ENCODE assay signal across 8 cellular contexts in the genomic region with DNA sequence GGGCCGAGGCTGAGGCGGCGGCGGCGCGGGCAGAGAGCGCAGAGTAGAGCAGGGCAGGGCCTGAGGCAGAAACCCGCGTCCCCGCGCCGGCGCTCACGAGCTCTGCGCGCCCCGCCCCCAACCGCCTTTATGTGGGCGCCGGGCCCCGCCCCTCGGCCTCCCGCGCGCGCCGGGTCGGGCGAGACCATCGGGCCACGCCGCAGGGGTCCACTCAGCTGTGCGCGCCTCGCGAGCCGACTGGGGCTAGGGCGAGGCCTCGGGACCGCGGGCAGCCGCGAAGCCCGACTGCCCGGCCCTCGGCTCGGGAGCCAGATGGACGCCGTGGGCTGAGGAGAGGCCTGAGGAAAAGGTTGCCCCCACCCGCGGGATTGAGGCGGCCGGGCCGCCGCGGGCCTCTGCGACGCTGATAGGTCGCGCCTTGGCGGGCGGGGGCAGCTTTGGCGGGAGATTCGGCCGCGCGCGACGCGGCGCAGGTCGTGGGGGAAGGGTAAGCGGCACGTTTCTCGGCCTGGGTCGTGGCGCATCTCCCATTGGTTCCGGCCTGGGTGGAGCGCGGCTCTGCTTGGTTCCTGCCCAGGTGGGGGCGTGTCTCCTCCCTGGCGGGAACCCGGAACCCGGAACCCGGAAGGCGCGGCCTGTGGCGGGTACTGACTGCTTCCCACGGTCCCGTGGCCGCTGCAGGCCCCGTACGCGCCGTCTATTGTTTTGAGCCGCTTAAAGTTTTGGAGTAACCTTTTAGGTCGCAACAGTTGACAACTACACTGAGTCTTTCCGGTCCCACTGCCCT. TPM values are rescaled to one million over a fixed set of nuclear protein-coding genes. Genes with fewer than 3 reads are reported as not detected.
DNase-seq lines count a peak whose midpoint lies in the region; ATAC-seq and TF ChIP-seq lines count a peak whose summit lies in the region.

Gene SLBP (minus strand): TSS at position 104 of the 787 bp plus-strand sequence. CDS start 131 bp downstream, outside the sequence.

- CTCF ChIA-PET in activated CD4-positive, alpha-beta T cell treated with anti-CD3 and anti-CD28 coated beads, Interleukin-2, amount 10 ng/mL, durations not matched to agents 7 days and 5 days (lab: Charles Lee): interaction anchor here (0.5 to 1.8 kb wide), 7 partner anchors 9 to 706 kb away, joined by 3 to 8 read pairs (median 4); partner anchors contain the start of genes CFAP99, TACC3, TMEM129 and ZFYVE28

- peak within 1 kb of the TSS; percentile 98 for H3K4me3 Mint-ChIP-seq in activated CD4-positive, alpha-beta T cell treated with anti-CD3 and anti-CD28 coated beads, Interleukin-2, amount 10 ng/mL, durations not matched to agents 7 days and 5 days

- peaks cover 66% of the 10 kb centered on the region for H3K4me1 Mint-ChIP-seq in activated CD4-positive, alpha-beta T cell treated with anti-CD3 and anti-CD28 coated beads, Interleukin-2, amount 10 ng/mL, durations not matched to agents 7 days and 5 days

- H3K36me3 Mint-ChIP-seq in activated CD4-positive, alpha-beta T cell treated with anti-CD3 and anti-CD28 coated beads, Interleukin-2, amount 10 ng/mL, durations not matched to agents 7 days and 5 days (ENCODE audit: low read depth): peaks cover 46% of the 10 kb centered on the region

- peak within 1 kb of the TSS; percentile 96 for H3K27ac Mint-ChIP-seq in activated CD4-positive, alpha-beta T cell treated with anti-CD3 and anti-CD28 coated beads, Interleukin-2, amount 10 ng/mL, durations not matched to agents 7 days and 5 days

- no peaks in the 10 kb centered on the region for H3K9me3 Mint-ChIP-seq in activated CD4-positive, alpha-beta T cell treated with anti-CD3 and anti-CD28 coated beads, Interleukin-2, amount 10 ng/mL, durations not matched to agents 7 days and 5 days

- peak within 1 kb of the TSS; percentile 92 to 98 for H3K27ac ChIP-seq in coronary artery

- POLR2A ChIA-PET in activated CD4-positive, alpha-beta T cell treated with anti-CD3 and anti-CD28 coated beads, Interleukin-2, amount 10 ng/mL, durations not matched to agents 7 days and 5 days (lab: Charles Lee): interaction anchor here (0.9 to 1.2 kb wide), 5 partner anchors 9 to 22 kb away, joined by 3 to 7 read pairs (median 3); partner anchors contain the start of genes TACC3 and TMEM129

- DNase-seq in C1 segment of cervical spinal cord (lab: John Stamatoyannopoulos, UW): peak; percentile 50 to 92 (median 86)
- DNase-seq in NCI-H69 (lab: John Stamatoyannopoulos, UW): peak; percentile 96
- DNase-seq in activated CD4-positive, alpha-beta T cell treated with anti-CD3 and anti-CD28 coated beads, Interleukin-2, amount 10 ng/mL, durations not matched to agents 7 days and 5 days: peak; percentile 99
- peak; percentile 97 for DNase-seq in coronary artery (ENCODE audit: low spot score)
- DNase-seq in left lobe of liver (ENCODE audit: low spot score): peak; percentile 99
- peak; percentile 98 for DNase-seq in stimulated activated CD4-positive, alpha-beta T cell treated with anti-CD3 and anti-CD28 coated beads, Interleukin-2, amount 100 ng/mL, for 4 hours (ENCODE audit: low read depth)

- peak within 1 kb of the TSS; percentile 85 for H3K4me3 ChIP-seq in coronary artery

- no peak for TF ChIP-seq CTCF in coronary artery (IDR thresholded peaks at IDR 0.05)

- peak; percentile 75 for ATAC-seq in GM19372 (IDR thresholded peaks at IDR 0.05; ENCODE audit: low read depth, unreplicated experiment)
- peak; percentile 66 for ATAC-seq in HG03521 (IDR thresholded peaks at IDR 0.05; ENCODE audit: unreplicated experiment)
- peak; percentile 87 for ATAC-seq in left lobe of liver

- no peaks in the 10 kb centered on the region for H3K27me3 Mint-ChIP-seq in activated CD4-positive, alpha-beta T cell treated with anti-CD3 and anti-CD28 coated beads, Interleukin-2, amount 10 ng/mL, durations not matched to agents 7 days and 5 days

RNA-seq across cellular contexts. Expression of gene SLBP, which starts in this region (rescaled TPM):
- total RNA-seq in activated CD4-positive, alpha-beta T cell treated with anti-CD3 and anti-CD28 coated beads, Interleukin-2, amount 10 ng/mL, durations not matched to agents 7 days and 5 days: 100 to 1,000 TPM; 116 to 137 TPM
- 12.3 TPM for total RNA-seq in left lobe of liver

Comparison
In these comparisons a context has a peak if more than half of its experiments do, and no peak if none do; other contexts are left out.
1. Peak in every context shown above with its lines: DNase-seq, ATAC-seq, H3K4me3 ChIP-seq and H3K27ac ChIP-seq.